8 cellular contexts compared by ENCODE assay signal in genomic region chr17:43530303-43531081, GRCh38. TPM values are rescaled to one million over a fixed set of nuclear protein-coding genes. Genes with fewer than 3 reads are reported as not detected.
A peak's percentile ranks its signal among the peaks of the same experiment; 100 is the strongest.
DNase-seq lines count a peak whose midpoint lies in the region; ATAC-seq and FAIRE-seq lines count a peak whose summit lies in the region.

No MANE protein-coding gene starts in this region.

- H3K9ac ChIP-seq in rectal smooth muscle tissue (ENCODE audit: low read length) = no peak overlapping the region

- H3K4me3 ChIP-seq in rectal smooth muscle tissue (ENCODE audit: low read length) = peak overlapping the region; percentile 1

- no peaks in the 10 kb centered on the region for H3K4me1 Mint-ChIP-seq in stimulated activated memory B cell treated with anti-CD40 and anti-IgM and Interleukin-4, amounts not matched to agents 10 μg/mL and 1 μg/mL and 100 μg/mL, for 72 hours

- ATAC-seq in Right ventricle myocardium superior (ENCODE audit: poor library complexity) (peak; percentile 69), GM21390 (IDR thresholded peaks at IDR 0.05; ENCODE audit: unreplicated experiment) (no peak), HG03342 (IDR thresholded peaks at IDR 0.05; ENCODE audit: unreplicated experiment) (no peak)
- ATAC-seq in stimulated activated memory B cell treated with anti-CD40 and anti-IgM and Interleukin-4, amounts not matched to agents 10 μg/mL and 1 μg/mL and 100 μg/mL, for 72 hours = no peak

- peaks cover 8% of the 10 kb centered on the region for H3K36me3 ChIP-seq in rectal smooth muscle tissue (ENCODE audit: control insufficient read depth, insufficient read depth, low read length)

- H3K36me3 Mint-ChIP-seq in stimulated activated memory B cell treated with anti-CD40 and anti-IgM and Interleukin-4, amounts not matched to agents 10 μg/mL and 1 μg/mL and 100 μg/mL, for 72 hours = peaks cover 14% of the 10 kb centered on the region

- no peak overlapping the region for H3K27ac ChIP-seq in rectal smooth muscle tissue (ENCODE audit: low read depth, low read length)

- in situ Hi-C loops in SK-MEL-5 (cut with HindIII; ENCODE audit: low pct_unique_long_range_greater_than_20kb, low sequenced_read_pairs) = no loop called here

- intact Hi-C loops in Right ventricle myocardium superior (cut with DNase I) = no loop called here

- H3K4me1 ChIP-seq in rectal smooth muscle tissue (ENCODE audit: control insufficient read depth, insufficient read depth, low read length) = peaks cover 9% of the 10 kb centered on the region

- DNase-seq in HTR-8/SVneo (ENCODE audit: insufficient read length, low spot score) (peak; percentile 96), SK-MEL-5 (ENCODE audit: low read depth, low spot score) (peak; percentile 99), Right ventricle myocardium superior (peak; percentile 71), GM19239 (ENCODE audit: insufficient read length, low spot score) (no peak)

- no peak overlapping the region for H3K4me3 Mint-ChIP-seq in stimulated activated memory B cell treated with anti-CD40 and anti-IgM and Interleukin-4, amounts not matched to agents 10 μg/mL and 1 μg/mL and 100 μg/mL, for 72 hours

- FAIRE-seq in HTR-8/SVneo (lab: Jason Lieb, UNC) (peak; percentile 96), GM19239 (lab: Jason Lieb, UNC) (no peak)

- H3K27me3 Mint-ChIP-seq in stimulated activated memory B cell treated with anti-CD40 and anti-IgM and Interleukin-4, amounts not matched to agents 10 μg/mL and 1 μg/mL and 100 μg/mL, for 72 hours = no peaks in the 10 kb centered on the region

- H3K9me3 Mint-ChIP-seq in stimulated activated memory B cell treated with anti-CD40 and anti-IgM and Interleukin-4, amounts not matched to agents 10 μg/mL and 1 μg/mL and 100 μg/mL, for 72 hours = no peaks in the 10 kb centered on the region

- H3K27ac Mint-ChIP-seq in stimulated activated memory B cell treated with anti-CD40 and anti-IgM and Interleukin-4, amounts not matched to agents 10 μg/mL and 1 μg/mL and 100 μg/mL, for 72 hours = no peak overlapping the region

- H3K27me3 ChIP-seq in rectal smooth muscle tissue (ENCODE audit: control insufficient read depth, insufficient read depth, low read length) = no peaks in the 10 kb centered on the region

RNA-seq across cellular contexts. Expression of gene ETV4, which starts 15.6 kb away (rescaled TPM):
- total RNA-seq in SK-MEL-5 (2014; rRNA removed; shearing (Covaris generic)) = 154 and 164 TPM in 2 replicates
- 199 and 243 TPM in 2 replicates for polyA plus RNA-seq in SK-MEL-5 (2015; cell fraction: cytosol; rRNA removed)
- polyA plus RNA-seq in SK-MEL-5 (2015; cell fraction: nucleus; rRNA removed) = 215 and 216 TPM in 2 replicates
- 0.24 TPM for total RNA-seq in Right ventricle myocardium superior

RNA-seq across cellular contexts. Expression of gene DHX8, which starts 46.7 kb away (rescaled TPM):
- 41.7 and 46.3 TPM in 2 replicates for total RNA-seq in SK-MEL-5 (2014; rRNA removed; shearing (Covaris generic))
- 30.5 and 35.1 TPM in 2 replicates for polyA plus RNA-seq in SK-MEL-5 (2015; cell fraction: cytosol; rRNA removed)
- polyA plus RNA-seq in SK-MEL-5 (2015; cell fraction: nucleus; rRNA removed) = 19.6 and 29.9 TPM in 2 replicates
- total RNA-seq in Right ventricle myocardium superior = 26.1 TPM

Comparison
In these comparisons a context has a peak if more than half of its experiments do, and no peak if none do; other contexts are left out.
1. RNA of gene ETV4, which starts 15.6 kb away (total RNA-seq): 154 to 164 TPM in SK-MEL-5; 0.24 TPM in Right ventricle myocardium superior (single experiment); every median in the first group is over 100 times any median in the second.